Comparison of ENCODE assay signal across 8 cellular contexts in the genomic region with DNA sequence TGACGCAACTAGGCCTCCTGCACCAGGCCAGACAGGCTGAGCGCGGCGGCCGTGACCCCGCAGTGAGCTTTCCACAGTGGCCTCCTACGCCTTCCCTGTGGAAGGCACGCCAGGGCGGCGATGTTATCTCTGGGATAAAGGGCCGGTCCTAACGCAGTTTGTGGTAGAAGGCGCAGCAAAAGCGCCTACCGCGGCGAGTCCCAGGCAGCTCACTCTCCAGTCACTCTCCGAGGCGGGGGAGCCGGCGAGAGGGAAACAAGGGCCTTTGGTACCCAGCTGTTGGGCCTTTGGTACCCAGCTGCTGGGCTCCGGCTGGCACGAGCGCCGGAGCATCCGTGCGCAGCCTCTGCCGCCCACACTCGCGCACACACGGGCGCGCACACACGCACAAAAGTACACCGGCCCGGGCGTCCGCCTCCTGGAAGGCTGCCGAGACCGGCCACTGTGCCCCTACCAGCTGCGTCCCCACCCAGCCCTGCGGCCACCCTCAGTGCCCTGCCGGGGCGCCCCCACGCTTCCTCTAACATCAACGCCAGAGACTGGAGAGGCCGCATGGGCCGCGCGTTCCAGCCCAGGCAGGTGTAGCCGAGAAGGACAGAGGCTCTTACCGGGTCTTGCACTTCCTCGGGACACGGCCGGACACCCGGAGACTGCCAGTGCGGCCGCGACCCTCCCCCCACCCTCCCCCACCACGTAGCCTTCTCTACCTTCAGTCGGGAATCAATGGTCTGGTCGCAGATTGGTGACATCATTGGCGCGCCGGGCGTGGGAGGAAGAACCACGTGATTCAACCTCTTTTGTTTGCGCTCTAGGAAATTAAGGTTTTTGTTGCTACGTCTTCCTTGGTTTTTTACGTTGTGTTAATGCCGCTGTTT. TPM values are rescaled to one million over a fixed set of nuclear protein-coding genes. Genes with fewer than 3 reads are reported as not detected.
DNase-seq lines count a peak whose midpoint lies in the region; ATAC-seq and TF ChIP-seq lines count a peak whose summit lies in the region.

No MANE protein-coding gene starts in this region.

- peak overlapping the region; percentile 98 for H3K4me3 ChIP-seq in MG63

- H3K27me3 Mint-ChIP-seq in nephron (ENCODE audit: low read depth) = peaks cover 11% of the 10 kb centered on the region

- DNase-seq in COR-L47 (lab: John Stamatoyannopoulos, UW) = peak; percentile 82
- DNase-seq in MG63 = peak; percentile 94
- DNase-seq in SHP77 (lab: John Stamatoyannopoulos, UW) = peak; percentile 94 to 98
- peak; percentile 96 for DNase-seq in activated effector memory CD4-positive, alpha-beta T cell treated with anti-CD3 and anti-CD28 coated beads, Interleukin-2, amount 50 U/mL, for 16 hours
- DNase-seq in fibroblast of the conjunctiva (ENCODE audit: low read depth) = peak; percentile 59
- DNase-seq in stimulated activated naive CD4-positive, alpha-beta T cell (lab: John Stamatoyannopoulos, UW) = peak; percentile 82 to 92 (median 86)

- peaks cover 17% of the 10 kb centered on the region for H3K9me3 Mint-ChIP-seq in nephron

- ATAC-seq in GM21619 (IDR thresholded peaks at IDR 0.05; ENCODE audit: unreplicated experiment) = peak; percentile 53

- H3K36me3 ChIP-seq in MG63 = peaks cover 25% of the 10 kb centered on the region

- peaks cover 15% of the 10 kb centered on the region for H3K27me3 ChIP-seq in MG63

- no peaks in the 10 kb centered on the region; the same call in none of the 2 replicates for H3K9me3 ChIP-seq in MG63

- H3K36me3 Mint-ChIP-seq in nephron (ENCODE audit: low read depth) = peaks cover 17% of the 10 kb centered on the region

- peak overlapping the region; percentile 96 to 99 (median 97) for H3K27ac Mint-ChIP-seq in nephron

- H3K4me3 Mint-ChIP-seq in nephron = peak overlapping the region; percentile 93 to 95 (median 94)

- peaks cover 33% of the 10 kb centered on the region for H3K4me1 Mint-ChIP-seq in nephron

- TF ChIP-seq CTCF in nephron (IDR thresholded peaks at IDR 0.05; ENCODE audit: unreplicated experiment in 3 of 3) = no peak

RNA-seq across cellular contexts. Expression of gene ADAR, which starts 19.5 kb away (rescaled TPM):
- total RNA-seq in MG63 (2014; rRNA removed; shearing (Covaris generic); ENCODE audit: low replicate concordance) = 63.6 and 63.9 TPM in 2 replicates

RNA-seq across cellular contexts. Expression of gene CHRNB2, which starts 59.9 kb away (rescaled TPM):
- not detected in 2 replicates for total RNA-seq in MG63 (2014; rRNA removed; shearing (Covaris generic); ENCODE audit: low replicate concordance)

Comparison
In these comparisons a context has a peak if more than half of its experiments do, and no peak if none do; other contexts are left out.
1. Peak in every context shown above with its lines: DNase-seq, ATAC-seq and H3K4me3 ChIP-seq.